In genomic region chrX:9677098-9677739, GRCh38 we compare ENCODE assay signal across 8 cellular contexts.
DNase-seq lines count a peak whose midpoint lies in the region; ATAC-seq, FAIRE-seq and TF ChIP-seq lines count a peak whose summit lies in the region.

No MANE protein-coding gene starts in this region.

- H3K4me3 ChIP-seq in small intestine (ENCODE audit: low read depth in 1 of 2, low read length in 2 of 2), result no peak overlapping the region
- H3K4me3 ChIP-seq in lower leg skin (ENCODE audit: low read depth, poor library complexity, severe bottlenecking), result no peak overlapping the region
- H3K4me3 ChIP-seq in osteoblast (ENCODE audit: insufficient read depth, low read length), result no peak overlapping the region

- intact Hi-C loops in lower leg skin (cut with DNase I; ENCODE audit: low total_unique reads), result no loop called here

- POLR2A ChIA-PET in activated naive CD8-positive, alpha-beta T cell treated with anti-CD3 and anti-CD28 coated beads, Interleukin-2, amount 10 ng/mL, durations not matched to agents 7 days and 5 days (lab: Charles Lee), result no interaction called here

- no peaks in the 10 kb centered on the region for H3K27me3 Mint-ChIP-seq in activated naive CD8-positive, alpha-beta T cell treated with anti-CD3 and anti-CD28 coated beads, Interleukin-2, amount 10 ng/mL, durations not matched to agents 7 days and 5 days

- no peak overlapping the region for H2AFZ ChIP-seq in osteoblast (ENCODE audit: low read length)

- no peaks in the 10 kb centered on the region for H3K27me3 ChIP-seq in small intestine (ENCODE audit: control insufficient read depth in 2 of 2, insufficient read depth in 2 of 2, low read length in 2 of 2)
- no peaks in the 10 kb centered on the region for H3K27me3 ChIP-seq in osteoblast (ENCODE audit: insufficient read depth, low read length)

- WGBS in small intestine, 3 donors, result 6 to 31% (median 29%) methylated on average over 7 of the region's 7 CpGs
- WGBS in lower leg skin, 2 donors, result 39 to 44% methylated on average over 7 of the region's 7 CpGs

- TF ChIP-seq CTCF in lower leg skin (IDR thresholded peaks at IDR 0.05), result no peak
- TF ChIP-seq CTCF in osteoblast (IDR thresholded peaks at IDR 0.05; ENCODE audit: extremely low read depth, low read depth, low read length), result no peak

- peak; percentile 98 for FAIRE-seq in GM12891 (lab: Jason Lieb, UNC)
- no peak for FAIRE-seq in small intestine (lab: Jason Lieb, UNC)

- peak overlapping the region; percentile 31 for H3K4me3 Mint-ChIP-seq in activated naive CD8-positive, alpha-beta T cell treated with anti-CD3 and anti-CD28 coated beads, Interleukin-2, amount 10 ng/mL, durations not matched to agents 7 days and 5 days

- peaks cover 8% of the 10 kb centered on the region for H3K9me3 Mint-ChIP-seq in activated naive CD8-positive, alpha-beta T cell treated with anti-CD3 and anti-CD28 coated beads, Interleukin-2, amount 10 ng/mL, durations not matched to agents 7 days and 5 days

- no peaks in the 10 kb centered on the region for H3K9me3 ChIP-seq in small intestine (ENCODE audit: control insufficient read depth, low read depth)
- no peaks in the 10 kb centered on the region for H3K9me3 ChIP-seq in osteoblast (ENCODE audit: low read depth, low read length)

- TF ChIP-seq POLR2A in GM12891 (IDR thresholded peaks at IDR 0.05; ENCODE audit: low read depth, low read length), result no peak
- no peak for TF ChIP-seq POLR2A in lower leg skin (IDR thresholded peaks at IDR 0.05)

- H3K36me3 ChIP-seq in small intestine (ENCODE audit: control insufficient read depth in 2 of 2, insufficient read depth in 2 of 2, low read length in 2 of 2), result no peaks in the 10 kb centered on the region
- no peaks in the 10 kb centered on the region for H3K36me3 ChIP-seq in osteoblast (ENCODE audit: insufficient read depth, low read length)

- no peaks in the 10 kb centered on the region for H3K4me1 ChIP-seq in small intestine (ENCODE audit: control insufficient read depth in 2 of 2, insufficient read depth in 1 of 2, low read depth in 1 of 2, low read length in 1 of 2)
- H3K4me1 ChIP-seq in osteoblast (ENCODE audit: insufficient read depth, low read length), result no peaks in the 10 kb centered on the region

- H4K20me1 ChIP-seq in osteoblast (ENCODE audit: insufficient read depth, low read length), result no peaks in the 10 kb centered on the region

- peak; percentile 28 for DNase-seq in GM12891 (ENCODE audit: insufficient read length, low spot score)
- peak; percentile 25 for DNase-seq in HPDE6-E6E7 (ENCODE audit: extremely low spot score)
- no peak for DNase-seq in activated naive CD8-positive, alpha-beta T cell treated with anti-CD3 and anti-CD28 coated beads, Interleukin-2, amount 10 ng/mL, durations not matched to agents 7 days and 5 days
- peak; percentile 80 for DNase-seq in small intestine
- no peak for DNase-seq in lower leg skin (ENCODE audit: low spot score in 2 of 2)
- no peak for DNase-seq in osteoblast (ENCODE audit: insufficient read length, low spot score, missing footprints)
- no peak for DNase-seq in substantia nigra (lab: John Stamatoyannopoulos, UW)

- H3K4me2 ChIP-seq in osteoblast (ENCODE audit: insufficient read depth, low read length), result no peak overlapping the region

- peak overlapping the region; percentile 63 for H3K27ac Mint-ChIP-seq in activated naive CD8-positive, alpha-beta T cell treated with anti-CD3 and anti-CD28 coated beads, Interleukin-2, amount 10 ng/mL, durations not matched to agents 7 days and 5 days

- H3K36me3 Mint-ChIP-seq in activated naive CD8-positive, alpha-beta T cell treated with anti-CD3 and anti-CD28 coated beads, Interleukin-2, amount 10 ng/mL, durations not matched to agents 7 days and 5 days, result peaks cover 17% of the 10 kb centered on the region

- H3K79me2 ChIP-seq in osteoblast (ENCODE audit: insufficient read depth, low read length), result no peaks in the 10 kb centered on the region

- H3K27ac ChIP-seq in small intestine (ENCODE audit: low read depth in 1 of 2, low read length in 1 of 2) (peak overlapping the region in 1 of 2 donors; percentile 70), osteoblast (ENCODE audit: low read depth, low read length) (no peak overlapping the region), substantia nigra (ENCODE audit: low read depth, low read length, poor library complexity, severe bottlenecking) (no peak overlapping the region)

- peak; percentile 99 for ATAC-seq in GM21423 (IDR thresholded peaks at IDR 0.05; ENCODE audit: unreplicated experiment)
- ATAC-seq in activated naive CD8-positive, alpha-beta T cell treated with anti-CD3 and anti-CD28 coated beads, Interleukin-2, amount 10 ng/mL, durations not matched to agents 7 days and 5 days (ENCODE audit: low read depth), result peak; percentile 90

- peaks cover 18% of the 10 kb centered on the region for H3K4me1 Mint-ChIP-seq in activated naive CD8-positive, alpha-beta T cell treated with anti-CD3 and anti-CD28 coated beads, Interleukin-2, amount 10 ng/mL, durations not matched to agents 7 days and 5 days

TF ChIP-seq in GM12891, 5 proteins besides CTCF, POLR2A, EP300 and RAD21:
- TF ChIP-seq POLR2AphosphoS5 (IDR thresholded peaks at IDR 0.05; ENCODE audit: low read depth, low read length), result no peak
- TF ChIP-seq POU2F2 (IDR thresholded peaks at IDR 0.05; ENCODE audit: low read depth, low read length), result no peak
- TF ChIP-seq SPI1 (IDR thresholded peaks at IDR 0.05; ENCODE audit: low read depth, low read length), result peak; percentile 91

Comparison
In these comparisons a context has a peak if more than half of its experiments do, and no peak if none do; other contexts are left out.
1. DNase-seq: peak in GM12891 (single experiment), HPDE6-E6E7 (single experiment) and small intestine (single experiment); none in activated naive CD8-positive, alpha-beta T cell treated with anti-CD3 and anti-CD28 coated beads, Interleukin-2, amount 10 ng/mL, durations not matched to agents 7 days and 5 days (single experiment), lower leg skin (0 of 2), osteoblast (single experiment) and substantia nigra (0 of 49).